26 cellular contexts compared by ENCODE assay signal in the genomic region with DNA sequence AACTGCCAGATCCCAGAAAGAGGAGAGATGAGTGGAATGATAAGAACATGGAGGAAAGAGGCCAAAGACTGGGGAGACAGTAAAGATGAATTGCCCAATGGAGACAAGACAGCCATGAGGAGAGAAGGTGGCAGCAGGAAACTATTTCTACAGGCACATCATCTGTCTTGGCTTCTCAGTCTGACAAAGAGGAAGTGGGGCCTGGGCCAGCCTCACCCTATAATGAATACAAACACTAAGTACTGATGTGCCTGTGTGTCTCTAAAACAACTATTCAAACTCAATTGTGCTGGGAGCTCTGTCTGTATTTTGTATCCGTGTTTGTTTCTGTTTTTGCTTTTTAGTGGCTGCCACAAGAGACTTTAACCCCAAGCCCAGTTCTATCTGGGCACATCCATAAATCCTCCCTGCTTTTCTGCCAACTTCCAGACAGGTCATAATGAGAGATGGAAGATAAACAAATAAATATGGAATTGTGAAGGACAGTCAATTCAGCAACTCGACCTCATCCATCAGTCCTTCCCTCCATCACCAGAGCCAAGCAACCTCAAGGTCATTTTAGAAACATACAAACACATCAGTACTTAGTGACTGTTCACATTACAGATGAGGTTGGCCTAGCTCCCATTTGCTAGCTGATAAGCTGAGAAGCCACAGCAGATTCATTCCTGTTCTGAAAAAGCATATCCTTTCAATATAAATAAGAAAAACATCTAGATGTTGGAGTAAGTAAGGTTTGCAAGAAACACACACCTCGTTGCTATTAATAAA.
"Had no signal": no experiment of that assay in that cellular context is flagged by ENCODE, and none has a peak within 500 bp of the region (broad histone marks: within the 10 kb centered on the region; RNA-seq: fewer than 3 reads in every experiment).

No MANE protein-coding gene starts in this region.

- H3K36me3 Mint-ChIP-seq: activated naive CD8-positive, alpha-beta T cell treated with anti-CD3 and anti-CD28 coated beads for 36 hours; natural killer cell; stimulated activated effector memory CD8-positive, alpha-beta T cell treated with anti-CD3 and anti-CD28 coated beads, Interleukin-12 subunit alpha, Interleukin-12 subunit beta, amount 100 ng/mL, for 72 hours had no signal

- H3K9me3 ChIP-seq: colonic mucosa, prostate gland, right lobe of liver, stomach, suprapubic skin, tibial nerve had no signal

- H3K27me3 Mint-ChIP-seq: activated naive CD8-positive, alpha-beta T cell treated with anti-CD3 and anti-CD28 coated beads for 36 hours; effector memory CD8-positive, alpha-beta T cell had no signal

- H3K27me3 ChIP-seq: colonic mucosa, dorsolateral prefrontal cortex, right lobe of liver, stomach, suprapubic skin, tibial nerve had no signal

- H3K4me1 ChIP-seq: colonic mucosa, prostate gland, right lobe of liver, stomach, suprapubic skin, tibial nerve had no signal

- DNase-seq: activated CD4-positive, alpha-beta T cell treated with anti-CD3 and anti-CD28 coated beads for 36 hours; activated CD4-positive, alpha-beta T cell treated with anti-CD3 and anti-CD28 coated beads, Interleukin-2, amount 50 U/mL, for 48 hours; activated naive CD4-positive, alpha-beta T cell treated with Interleukin-2 at 50 U/mL for 16 hours; activated naive CD8-positive, alpha-beta T cell treated with anti-CD3 and anti-CD28 coated beads for 36 hours; activated T-cell treated with anti-CD3 and anti-CD28 coated beads, Interleukin-2, amount 50 U/mL, for 48 hours; amniotic stem cell; colonic mucosa; dorsolateral prefrontal cortex; effector memory CD8-positive, alpha-beta T cell; foreskin melanocyte; glutamatergic neuron; hippocampal formation; midbrain; natural killer cell; right lobe of liver; stimulated activated CD4-positive, alpha-beta T cell treated with anti-CD3 and anti-CD28 coated beads, Interleukin-1b, Interleukin-23, amount 100 ng/mL, for 48 hours; stomach; T-helper 9 cell had no signal

- H3K4me1 Mint-ChIP-seq: activated CD4-positive, alpha-beta T cell treated with anti-CD3 and anti-CD28 coated beads for 36 hours; activated naive CD8-positive, alpha-beta T cell treated with anti-CD3 and anti-CD28 coated beads for 36 hours; natural killer cell; stimulated activated effector memory CD8-positive, alpha-beta T cell treated with anti-CD3 and anti-CD28 coated beads, Interleukin-12 subunit alpha, Interleukin-12 subunit beta, amount 100 ng/mL, for 72 hours had no signal

- H3K27ac Mint-ChIP-seq: activated CD4-positive, alpha-beta T cell treated with anti-CD3 and anti-CD28 coated beads for 36 hours; activated naive CD8-positive, alpha-beta T cell treated with anti-CD3 and anti-CD28 coated beads for 36 hours; effector memory CD8-positive, alpha-beta T cell; natural killer cell; stimulated activated effector memory CD8-positive, alpha-beta T cell treated with anti-CD3 and anti-CD28 coated beads, Interleukin-12 subunit alpha, Interleukin-12 subunit beta, amount 100 ng/mL, for 72 hours had no signal

- H3K4me3 Mint-ChIP-seq: activated CD4-positive, alpha-beta T cell treated with anti-CD3 and anti-CD28 coated beads for 36 hours; activated naive CD8-positive, alpha-beta T cell treated with anti-CD3 and anti-CD28 coated beads for 36 hours; effector memory CD8-positive, alpha-beta T cell; natural killer cell; stimulated activated effector memory CD8-positive, alpha-beta T cell treated with anti-CD3 and anti-CD28 coated beads, Interleukin-12 subunit alpha, Interleukin-12 subunit beta, amount 100 ng/mL, for 72 hours had no signal

- H3K4me3 ChIP-seq: colonic mucosa, dorsolateral prefrontal cortex, prostate gland, right lobe of liver, skin epidermis, stomach, suprapubic skin, tibial nerve had no signal

- H3K27ac ChIP-seq: colonic mucosa, dorsolateral prefrontal cortex, prostate gland, right lobe of liver, skin epidermis, stomach, suprapubic skin, tibial nerve had no signal

- H3K9me3 Mint-ChIP-seq: activated naive CD8-positive, alpha-beta T cell treated with anti-CD3 and anti-CD28 coated beads for 36 hours had no signal

- H3K36me3 ChIP-seq: colonic mucosa, right lobe of liver, stomach, suprapubic skin, tibial nerve had no signal

- FAIRE-seq: bronchial epithelial cell, endothelial cell of umbilical vein had no signal

- ATAC-seq: activated CD4-positive, alpha-beta T cell treated with anti-CD3 and anti-CD28 coated beads for 36 hours; effector memory CD8-positive, alpha-beta T cell; esophagus mucosa; natural killer cell; right lobe of liver; stimulated activated effector memory CD8-positive, alpha-beta T cell treated with anti-CD3 and anti-CD28 coated beads, Interleukin-12 subunit alpha, Interleukin-12 subunit beta, amount 100 ng/mL, for 72 hours had no signal
